Comparison of ENCODE assay signal across 1 cellular context in the genomic region with DNA sequence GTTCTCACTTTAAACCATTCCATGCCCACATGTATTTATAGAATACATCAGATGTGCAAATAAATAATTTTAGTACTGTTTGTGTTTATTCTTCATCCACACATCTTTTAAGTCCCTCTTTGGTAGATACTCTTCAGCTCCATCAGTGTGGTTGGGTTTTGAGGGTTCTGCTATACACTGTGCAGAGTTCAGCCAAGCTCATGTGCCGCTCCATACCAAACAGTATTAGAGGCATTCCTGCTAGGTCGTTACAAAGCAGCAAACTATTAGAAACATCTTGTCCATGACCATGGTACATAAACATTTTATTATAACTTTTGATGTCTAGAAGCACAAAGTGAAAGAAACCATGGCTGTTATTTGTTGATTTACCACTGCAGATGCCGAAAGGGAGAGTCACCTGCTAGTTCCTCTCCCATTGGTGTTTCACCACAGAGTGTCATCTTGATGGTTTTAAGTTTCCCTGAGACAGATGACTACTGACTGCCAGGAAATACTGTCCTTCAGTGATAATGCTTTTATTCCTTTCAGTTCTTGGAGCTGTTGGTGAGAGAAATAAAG.
TF ChIP-seq lines count a peak whose summit lies in the region.

No MANE protein-coding gene starts in this region.

TF ChIP-seq in SK-N-SH treated with all-trans-retinoic acid at 6 μM for 48 hours, 23 proteins besides CTCF, POLR2A, EP300 and RAD21 (continued from another document):
- TF ChIP-seq, protein P1, sequence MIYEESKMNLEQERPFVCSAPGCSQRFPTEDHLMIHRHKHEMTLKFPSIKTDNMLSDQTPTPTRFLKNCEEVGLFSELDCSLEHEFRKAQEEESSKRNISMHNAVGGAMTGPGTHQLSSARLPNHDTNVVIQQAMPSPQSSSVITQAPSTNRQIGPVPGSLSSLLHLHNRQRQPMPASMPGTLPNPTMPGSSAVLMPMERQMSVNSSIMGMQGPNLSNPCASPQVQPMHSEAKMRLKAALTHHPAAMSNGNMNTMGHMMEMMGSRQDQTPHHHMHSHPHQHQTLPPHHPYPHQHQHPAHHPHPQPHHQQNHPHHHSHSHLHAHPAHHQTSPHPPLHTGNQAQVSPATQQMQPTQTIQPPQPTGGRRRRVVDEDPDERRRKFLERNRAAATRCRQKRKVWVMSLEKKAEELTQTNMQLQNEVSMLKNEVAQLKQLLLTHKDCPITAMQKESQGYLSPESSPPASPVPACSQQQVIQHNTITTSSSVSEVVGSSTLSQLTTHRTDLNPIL (CRISPR knock-in tag; IDR thresholded peaks at IDR 0.05; ENCODE audit: low read depth), result no peak
- TF ChIP-seq ZFP30 (CRISPR knock-in tag; IDR thresholded peaks at IDR 0.05) (no peak), ZNF8 (CRISPR knock-in tag; IDR thresholded peaks at IDR 0.05) (no peak), ZC3H10 (CRISPR knock-in tag; IDR thresholded peaks at IDR 0.05) (no peak), GLIS3 (CRISPR knock-in tag; IDR thresholded peaks at IDR 0.05) (no peak), PPARA (CRISPR knock-in tag; IDR thresholded peaks at IDR 0.05; ENCODE audit: borderline replicate concordance) (no peak), TOX (CRISPR knock-in tag; IDR thresholded peaks at IDR 0.05; ENCODE audit: borderline replicate concordance) (no peak), ZNF565 (CRISPR knock-in tag; conservative IDR thresholded peaks at IDR 0.05; ENCODE audit: low read depth) (no peak)
TF ChIP-seq in SK-N-SH treated with all-trans-retinoic acid at 6 μM for 48 hours: peak in this region for 0.
